In the genomic region with DNA sequence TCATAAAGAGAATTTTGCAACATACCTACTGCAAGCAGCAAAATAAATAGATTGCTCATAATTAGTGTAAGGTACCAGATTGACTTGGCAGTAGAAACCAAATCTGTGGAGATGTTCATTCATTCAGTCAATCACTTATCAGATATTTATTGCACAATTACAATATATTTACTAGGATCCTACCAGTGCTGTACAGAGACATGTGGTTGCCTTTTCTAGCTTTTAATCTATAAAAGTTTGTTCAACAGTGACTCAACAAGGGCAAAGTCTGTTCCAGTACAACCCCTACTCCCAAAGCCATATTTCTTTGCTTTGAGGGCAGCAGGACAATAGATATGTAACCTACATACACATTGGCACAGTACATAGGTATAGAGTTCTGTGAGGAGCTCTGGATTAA, we compare ENCODE assay signal across 17 cellular contexts. TPM values are rescaled to one million over a fixed set of nuclear protein-coding genes. Genes with fewer than 3 reads are reported as not detected.
"Had no signal": no experiment of that assay in that cellular context is flagged by ENCODE, and none has a peak within 500 bp of the region (broad histone marks: within the 10 kb centered on the region; RNA-seq: fewer than 3 reads in every experiment).

No MANE protein-coding gene starts in this region.

- H3K4me3 ChIP-seq: ascending aorta, breast epithelium, lung, pancreas, suprapubic skin, upper lobe of left lung had no signal

- H3K27me3 ChIP-seq: ascending aorta, breast epithelium, foreskin keratinocyte, pancreas, suprapubic skin, upper lobe of left lung had no signal

- DNase-seq: activated B cell treated with CpG ODN at 0.5 μM for 24 hours; activated CD4-positive, alpha-beta T cell treated with anti-CD3 and anti-CD28 coated beads, Interleukin-2, amount 10 ng/mL, durations not matched to agents 24 days and 14 days; activated CD8-positive, alpha-beta memory T cell treated with anti-CD3 and anti-CD28 coated beads, Interleukin-2, amount 50 U/mL, for 48 hours; activated T-cell treated with anti-CD3 and anti-CD28 coated beads, Interleukin-2, amount 50 U/mL, for 72 hours; dermis blood vessel endothelial cell; effector memory CD8-positive, alpha-beta T cell; foreskin keratinocyte; naive B cell; pancreas; stimulated activated CD4-positive, alpha-beta T cell treated with anti-CD3 and anti-CD28 coated beads, Interleukin-15, amount 100 ng/mL, for 24 hours; stimulated activated CD4-positive, alpha-beta T cell treated with anti-CD3 and anti-CD28 coated beads, Interleukin-4, amount 100 ng/mL, for 1 hour; stimulated activated naive CD4-positive, alpha-beta T cell; upper lobe of left lung had no signal

- H3K27ac ChIP-seq: ascending aorta, breast epithelium, foreskin keratinocyte, pancreas, suprapubic skin, upper lobe of left lung had no signal

- H3K4me1 ChIP-seq: ascending aorta, breast epithelium, foreskin keratinocyte, pancreas, suprapubic skin, upper lobe of left lung had no signal

- H3K9me3 ChIP-seq: ascending aorta, breast epithelium, pancreas, suprapubic skin, upper lobe of left lung had no signal

- FAIRE-seq: pancreas had no signal

- ATAC-seq: effector memory CD8-positive, alpha-beta T cell; foreskin keratinocyte; pancreas had no signal

- H3K36me3 ChIP-seq: ascending aorta, breast epithelium, pancreas, suprapubic skin, upper lobe of left lung had no signal

RNA-seq across cellular contexts. Expression of a gene that starts 27.3 kb away (rescaled TPM):
- total RNA-seq: dermis blood vessel endothelial cell had no signal
